Comparison of ENCODE assay signal across 30 cellular contexts in genomic region chr3:75506603-75507002, GRCh38.
"Had no signal": no experiment of that assay in that cellular context is flagged by ENCODE, and none has a peak within 500 bp of the region (broad histone marks: within the 10 kb centered on the region; RNA-seq: fewer than 3 reads in every experiment).

No MANE protein-coding gene starts in this region.

- DNase-seq: activated B cell treated with CpG ODN at 0.5 μM for 24 hours; activated CD4-positive, alpha-beta memory T cell treated with anti-CD3 and anti-CD28 coated beads for 36 hours; activated CD4-positive, alpha-beta T cell treated with anti-CD3 and anti-CD28 coated beads for 4 hours; activated CD4-positive, alpha-beta T cell treated with anti-CD3 and anti-CD28 coated beads, Interleukin-2, amount 10 ng/mL, durations not matched to agents 24 days and 14 days; activated CD4-positive, alpha-beta T cell treated with anti-CD3 and anti-CD28 coated beads, Interleukin-2, amount 50 U/mL, for 1 hour; activated CD4-positive, alpha-beta T cell treated with anti-CD3 and anti-CD28 coated beads, Interleukin-2, amount 50 U/mL, for 4 hours; activated CD4-positive, CD25-positive, alpha-beta regulatory T cell treated with anti-CD3 and anti-CD28 coated beads, Interleukin-2, amount 50 U/mL, for 72 hours; activated CD8-positive, alpha-beta memory T cell treated with anti-CD3 and anti-CD28 coated beads, Interleukin-2, amount 50 U/mL, for 4 hours; activated CD8-positive, alpha-beta T cell treated with anti-CD3 and anti-CD28 coated beads for 36 hours; activated effector memory CD4-positive, alpha-beta T cell treated with anti-CD3 and anti-CD28 coated beads, Interleukin-2, amount 50 U/mL, for 16 hours; activated gamma-delta T cell treated with Interleukin-2 at 50 U/mL for 16 hours; activated naive CD4-positive, alpha-beta T cell; activated naive CD4-positive, alpha-beta T cell treated with anti-CD3 and anti-CD28 coated beads for 36 hours; activated naive CD4-positive, alpha-beta T cell treated with anti-CD3 and anti-CD28 coated beads, Interleukin-2, amount 50 U/mL, for 16 hours; activated naive CD8-positive, alpha-beta T cell treated with anti-CD3 and anti-CD28 coated beads for 36 hours; activated T-cell treated with anti-CD3 and anti-CD28 coated beads for 4 hours; activated T-cell treated with anti-CD3 and anti-CD28 coated beads, Interleukin-2, amount 50 U/mL, for 1 hour; activated T-cell treated with anti-CD3 and anti-CD28 coated beads, Interleukin-2, amount 50 U/mL, for 4 hours; activated T-cell treated with anti-CD3 and anti-CD28 coated beads, Interleukin-2, amount 50 U/mL, for 72 hours; adrenal gland; amniotic stem cell; aorta; body of pancreas; brain microvascular endothelial cell; central memory CD4-positive, alpha-beta T cell; T-helper 1 cell; T-helper 2 cell; T-helper 9 cell had no signal

- H3K27me3 ChIP-seq: adrenal gland, body of pancreas, brain microvascular endothelial cell, breast epithelium had no signal

- H3K9me3 ChIP-seq: body of pancreas had no signal

- H3K36me3 ChIP-seq: adrenal gland, brain microvascular endothelial cell, breast epithelium had no signal

- H3K4me3 ChIP-seq: adrenal gland, body of pancreas, breast epithelium had no signal

- H3K4me1 ChIP-seq: breast epithelium had no signal

- H3K27ac ChIP-seq: adrenal gland, body of pancreas, brain microvascular endothelial cell, breast epithelium, VCaP had no signal
